16 cellular contexts compared by ENCODE assay signal in the genomic region with DNA sequence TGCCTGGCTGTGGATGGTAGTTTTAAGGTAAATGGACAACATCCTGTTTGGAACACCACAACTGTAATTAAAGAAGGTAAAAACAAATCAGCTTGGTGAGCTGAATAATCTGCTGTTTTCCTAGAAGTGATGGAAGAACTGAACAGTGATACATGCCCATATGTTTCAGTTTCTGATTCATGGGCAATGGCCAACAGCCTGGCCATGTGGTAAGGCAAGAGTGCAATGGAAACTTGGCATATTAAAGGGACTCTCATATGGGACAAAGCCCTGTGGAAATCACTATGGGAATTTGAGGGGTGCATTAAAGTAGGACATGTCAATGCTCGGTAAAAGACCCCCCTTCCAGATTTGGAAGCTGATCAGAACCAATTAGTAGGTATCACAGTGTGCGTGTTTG. TPM values are rescaled to one million over a fixed set of nuclear protein-coding genes. Genes with fewer than 3 reads are reported as not detected.
"Had no signal": no experiment of that assay in that cellular context is flagged by ENCODE, and none has a peak within 500 bp of the region (broad histone marks: within the 10 kb centered on the region; RNA-seq: fewer than 3 reads in every experiment).

No MANE protein-coding gene starts in this region.

- DNase-seq: activated CD4-positive, alpha-beta T cell treated with anti-CD3 and anti-CD28 coated beads, Interleukin-2, amount 50 U/mL, for 1 hour; caudate nucleus; colonic mucosa; heart left ventricle; mammary epithelial cell; mucosa of descending colon; T1000 had no signal

- H3K27me3 ChIP-seq: colonic mucosa, vagina had no signal

- H3K27ac Mint-ChIP-seq: activated T-helper 1 cell treated with anti-CD3 and anti-CD28 coated beads, Interleukin-12 subunit alpha, Interleukin-12 subunit beta, Interleukin-2, Interleukin-4 antibody, amounts not matched to agents 30 ng/mL and 10 ng/mL and 1 ng/mL, durations not matched to agents 14 hours and 24 hours and 36 hours had no signal

- H3K36me3 ChIP-seq: colonic mucosa, vagina had no signal

- H3K4me1 ChIP-seq: colonic mucosa, vagina had no signal

- H3K9me3 ChIP-seq: colonic mucosa, vagina had no signal

- H3K4me3 ChIP-seq: colonic mucosa, heart left ventricle, mucosa of descending colon, vagina had no signal

- H3K4me3 Mint-ChIP-seq: activated T-helper 1 cell treated with anti-CD3 and anti-CD28 coated beads, Interleukin-12 subunit alpha, Interleukin-12 subunit beta, Interleukin-2, Interleukin-4 antibody, amounts not matched to agents 30 ng/mL and 10 ng/mL and 1 ng/mL, durations not matched to agents 14 hours and 24 hours and 36 hours had no signal

- ATAC-seq: heart left ventricle, mucosa of descending colon, sciatic nerve had no signal

- H3K27ac ChIP-seq: colonic mucosa, heart left ventricle, vagina, VCaP had no signal

RNA-seq across cellular contexts. Expression of a gene that starts 37.8 kb away (rescaled TPM):
- total RNA-seq: osteoblast, pulmonary artery endothelial cell had no signal
- polyA plus RNA-seq: mammary epithelial cell, neural cell had no signal

RNA-seq across cellular contexts. Expression of a gene that starts 41.7 kb away (rescaled TPM):
- total RNA-seq: activated T-helper 1 cell treated with anti-CD3 and anti-CD28 coated beads, Interleukin-12 subunit alpha, Interleukin-12 subunit beta, Interleukin-2, Interleukin-4 antibody, amounts not matched to agents 30 ng/mL and 10 ng/mL and 1 ng/mL, durations not matched to agents 14 hours and 24 hours and 36 hours; colonic mucosa; frontal cortex; heart left ventricle; mammary epithelial cell; mucosa of descending colon; osteoblast; pulmonary artery endothelial cell; sciatic nerve; vagina had no signal
- polyA plus RNA-seq: adipose tissue, heart left ventricle, mammary epithelial cell, neural cell had no signal
